In genomic region chr7:47482013-47482761, GRCh38 we compare ENCODE assay signal across 1 cellular context.
TF ChIP-seq lines count a peak whose summit lies in the region.

No MANE protein-coding gene starts in this region.

TF ChIP-seq in HCT116, 20 proteins besides CTCF, POLR2A, EP300 and RAD21 (continued from another document):
- TF ChIP-seq REST (IDR thresholded peaks at IDR 0.05; ENCODE audit: low read depth), result no peak
- peak; percentile 57; the same call in 1 of the 2 replicates for TF ChIP-seq CEBPB (IDR thresholded peaks at IDR 0.05; ENCODE audit: low read depth)
- peak; percentile 48 for TF ChIP-seq TCF7L2 (IDR thresholded peaks at IDR 0.05; ENCODE audit: borderline replicate concordance, extremely low read depth, insufficient read depth, insufficient read length)
- TF ChIP-seq ZBTB33 (IDR thresholded peaks at IDR 0.05; ENCODE audit: extremely low read depth, insufficient replicate concordance, low read length), result no peak
- peak; percentile 54; the same call in 1 of the 2 replicates for TF ChIP-seq FOSL1 (IDR thresholded peaks at IDR 0.05; ENCODE audit: low read depth)
- TF ChIP-seq EZH2 (IDR thresholded peaks at IDR 0.05), result no peak
- no peak for TF ChIP-seq YY1 (IDR thresholded peaks at IDR 0.05; ENCODE audit: extremely low read depth, insufficient replicate concordance, low read depth, low read length)
- no peak for TF ChIP-seq SRF (IDR thresholded peaks at IDR 0.05; ENCODE audit: low read depth)
- 0 out of 2 replicates have a peak, but pooled peaks have one; percentile 13 for TF ChIP-seq POLR2AphosphoS5 (IDR thresholded peaks at IDR 0.05; ENCODE audit: low read depth, low read length)
- TF ChIP-seq ZFX (IDR thresholded peaks at IDR 0.05), result no peak
- TF ChIP-seq JUND (IDR thresholded peaks at IDR 0.05), result peak; percentile 51; the same call in 1 of the 2 replicates
